ENCODE assay signal across 19 cellular contexts in genomic region chr11:87628161-87628560, GRCh38.
A peak's percentile ranks its signal among the peaks of the same experiment; 100 is the strongest.
DNase-seq lines count a peak whose midpoint lies in the region; ATAC-seq, FAIRE-seq and TF ChIP-seq lines count a peak whose summit lies in the region.
"Had no signal": no experiment of that assay in that cellular context is flagged by ENCODE, and none has a peak within 500 bp of the region (broad histone marks: within the 10 kb centered on the region; RNA-seq: fewer than 3 reads in every experiment).

No MANE protein-coding gene starts in this region.

- H2AK5ac ChIP-seq in H1 (ENCODE audit: low read depth, low read length) (no peak overlapping the region), mesendoderm (ENCODE audit: low read length) (no peak overlapping the region)

- H2BK5ac ChIP-seq in H1 (ENCODE audit: low read depth, low read length) (no peak overlapping the region), mesendoderm (ENCODE audit: low read length) (no peak overlapping the region)

- TF ChIP-seq RAD21 in H1 (IDR thresholded peaks at IDR 0.05 in 1 of 2, conservative IDR thresholded peaks at IDR 0.05 in 1 of 2; ENCODE audit: low read depth in 2 of 2, low read length in 2 of 2): peak in 1 of 2 experiments; percentile 15; a peak in 1 of 4 replicates

- peaks cover 0 to 3% (median 1%) of the 10 kb centered on the region in 4 experiments; a peak in 3 of 7 replicates for H3K4me1 ChIP-seq in H1 (replicated peaks in 1 of 4; ENCODE audit: control insufficient read depth in 3 of 4, insufficient read depth in 4 of 4, low read length in 3 of 4)
- no peaks in the 10 kb centered on the region for H3K4me1 ChIP-seq in mesendoderm (ENCODE audit: control insufficient read depth, low read depth, low read length)
- H3K4me1 ChIP-seq in smooth muscle cell (ENCODE audit: low read depth): peaks cover 3% of the 10 kb centered on the region
- H3K4me1 ChIP-seq: A549 had no signal

- H3K18ac ChIP-seq in H1 (ENCODE audit: extremely low read depth, low read length): no peak overlapping the region
- no peak overlapping the region for H3K18ac ChIP-seq in mesendoderm (ENCODE audit: low read length)

- H3K36me3 ChIP-seq in H1 (ENCODE audit: control insufficient read depth in 2 of 4, insufficient read depth in 4 of 4, low read length in 3 of 4) (no peaks in the 10 kb centered on the region), mesendoderm (ENCODE audit: control insufficient read depth, insufficient read depth, low read length) (no peaks in the 10 kb centered on the region), smooth muscle cell (ENCODE audit: low read depth) (no peaks in the 10 kb centered on the region)
- H3K36me3 ChIP-seq: MG63 had no signal

- no peak for ATAC-seq in GM18909 (IDR thresholded peaks at IDR 0.05; ENCODE audit: poor library complexity, unreplicated experiment)
- ATAC-seq: A549 had no signal

- TF ChIP-seq POLR2A in GM12892 (IDR thresholded peaks at IDR 0.05; ENCODE audit: low read depth, low read length): no peak
- TF ChIP-seq POLR2A in H1 (IDR thresholded peaks at IDR 0.05; ENCODE audit: control extremely low read depth in 1 of 2, low read depth in 2 of 2, low read length in 2 of 2): no peak

- CTCF ChIA-PET in H1 (lab: Charles Lee; ENCODE audit: partially characterized antibody): interaction anchor here (0.8 to 1.2 kb wide), 2 partner anchors 16 to 75 kb away, joined by 3 read pairs; no protein-coding TSS in a partner anchor

- H2AFZ ChIP-seq in H1 (ENCODE audit: low read length): peak overlapping the region; percentile 100
- H2AFZ ChIP-seq in smooth muscle cell (ENCODE audit: low read depth): peak overlapping the region; percentile 62

- FAIRE-seq in GM12892 (lab: Jason Lieb, UNC): peak; percentile 38
- peak; percentile 7 for FAIRE-seq in H1 (lab: Jason Lieb, UNC)
- FAIRE-seq: A549 had no signal

- H3K56ac ChIP-seq in H1 (replicated peaks; ENCODE audit: insufficient read length, low read depth, low read length): no peak overlapping the region
- H3K56ac ChIP-seq in mesendoderm (ENCODE audit: low read length): peak overlapping the region; percentile 56

- H4K8ac ChIP-seq in H1 (ENCODE audit: extremely low read depth, insufficient read depth, low read length) (no peak overlapping the region), mesendoderm (ENCODE audit: low read depth, low read length) (no peak overlapping the region)

- H3K27me3 ChIP-seq in H1 (replicated peaks in 1 of 4; ENCODE audit: control insufficient read depth in 3 of 4, extremely low read depth in 1 of 4, insufficient read depth in 3 of 4, low read length in 3 of 4) (no peaks in the 10 kb centered on the region), mesendoderm (ENCODE audit: insufficient read depth, low read length, poor library complexity) (no peaks in the 10 kb centered on the region), smooth muscle cell (ENCODE audit: low read depth) (no peaks in the 10 kb centered on the region)
- H3K27me3 ChIP-seq: MG63 had no signal

- no peak overlapping the region for H3K4me2 ChIP-seq in H1 (ENCODE audit: insufficient read depth in 1 of 2, low read depth in 2 of 2, low read length in 2 of 2)
- H3K4me2 ChIP-seq in mesendoderm (ENCODE audit: low read length): no peak overlapping the region
- H3K4me2 ChIP-seq in smooth muscle cell: no peak overlapping the region
- H3K4me2 ChIP-seq: A549 had no signal

- 0 out of 4 replicates have a peak, but pooled peaks cover 0 to 2% of the 10 kb centered on the region in 2 experiments for H3K9me3 ChIP-seq in H1 (ENCODE audit: insufficient read depth in 2 of 2, low read depth in 1 of 2, low read length in 1 of 2)
- no peaks in the 10 kb centered on the region for H3K9me3 ChIP-seq in smooth muscle cell (replicated peaks; ENCODE audit: low read depth)
- H3K9me3 ChIP-seq: A549, MG63 had no signal

- H4K20me1 ChIP-seq in H1 (replicated peaks in 1 of 2; ENCODE audit: control insufficient read depth in 1 of 2, insufficient read depth in 2 of 2, low read length in 2 of 2) (no peaks in the 10 kb centered on the region), smooth muscle cell (ENCODE audit: low read depth) (no peaks in the 10 kb centered on the region)

- H3K4me3 ChIP-seq in H1 (ENCODE audit: extremely low read depth in 1 of 4, insufficient read depth in 2 of 4, low read depth in 3 of 4, low read length in 4 of 4) (no peak overlapping the region), mesendoderm (ENCODE audit: low read length) (no peak overlapping the region), smooth muscle cell (no peak overlapping the region)
- H3K4me3 ChIP-seq: A549, MG63 had no signal

- H3K9ac ChIP-seq in H1 (replicated peaks in 1 of 4; ENCODE audit: extremely low read depth in 1 of 4, low read depth in 3 of 4, low read length in 3 of 4) (no peak overlapping the region), mesendoderm (ENCODE audit: low read length) (no peak overlapping the region), smooth muscle cell (ENCODE audit: low read depth) (no peak overlapping the region)

- H2BK120ac ChIP-seq in H1 (replicated peaks; ENCODE audit: low read depth, low read length): no peak overlapping the region
- no peak overlapping the region for H2BK120ac ChIP-seq in mesendoderm (ENCODE audit: low read depth, low read length)

- H2BK12ac ChIP-seq in H1 (ENCODE audit: low read depth, low read length): no peak overlapping the region

- H3F3A ChIP-seq in smooth muscle cell (ENCODE audit: low read depth): no peaks in the 10 kb centered on the region

- H2BK15ac ChIP-seq in H1 (ENCODE audit: low read length): no peak overlapping the region
- H2BK15ac ChIP-seq in mesendoderm (replicated peaks; ENCODE audit: low read depth): no peak overlapping the region

- no peak overlapping the region for H2BK20ac ChIP-seq in H1 (ENCODE audit: low read length)

- DNase-seq in GM12892 (ENCODE audit: insufficient read length): no peak
- no peak for DNase-seq in H1 (ENCODE audit: low read depth in 1 of 2, low spot score in 2 of 2)
- peak; percentile 79 for DNase-seq in mesendoderm
- no peak for DNase-seq in smooth muscle cell (lab: John Stamatoyannopoulos, UW; ENCODE audit: unreplicated experiment)
- no peak for DNase-seq in stimulated activated naive CD4-positive, alpha-beta T cell treated with Interleukin-2 at 50 U/mL for 16 hours (lab: John Stamatoyannopoulos, UW)
- no peak for DNase-seq in medulla oblongata (ENCODE audit: extremely low spot score)
- DNase-seq: C1 segment of cervical spinal cord; CD8-positive, alpha-beta memory T cell; DMS79; HCEC 1CT; Kasumi-1; MG63; NCI-H1048; NCI-H1436; NCI-H1930; NCI-H345; NCI-H524 treated with DMSO at 0.1 percent for 48 hours had no signal

- H3K27ac ChIP-seq in H1 (ENCODE audit: low read depth, low read length): no peak overlapping the region
- no peak overlapping the region for H3K27ac ChIP-seq in mesendoderm (ENCODE audit: low read depth, low read length)
- H3K27ac ChIP-seq in smooth muscle cell (ENCODE audit: low read depth): no peak overlapping the region
- H3K27ac ChIP-seq: A549 had no signal

- H4K5ac ChIP-seq in H1 (ENCODE audit: insufficient read length, low read depth, low read length) (no peak overlapping the region), mesendoderm (ENCODE audit: low read length) (no peak overlapping the region)

- WGBS in H1 (ENCODE audit: extremely low coverage in 1 of 2, insufficient coverage in 1 of 2, insufficient read length in 1 of 2, insufficient replicate concordance in 2 of 2, low coverage in 1 of 2, low lambda C conversion rate in 2 of 2, missing lambda C conversion rate in 1 of 2), 2 experiments: 82% methylated on average over 4 of the region's 4 CpGs; no CpG with 5 or more reads in 1 of the 2 experiments
- no CpG with 5 or more reads among the region's 4 CpGs for WGBS in mesendoderm (ENCODE audit: extremely low coverage, insufficient coverage, low lambda C conversion rate)
- WGBS in smooth muscle cell (ENCODE audit: low lambda C conversion rate): 43% methylated on average over 4 of the region's 4 CpGs

- H3K79me2 ChIP-seq in H1 (ENCODE audit: control insufficient read depth in 1 of 2, insufficient read depth in 2 of 2, low read length in 2 of 2) (no peaks in the 10 kb centered on the region), mesendoderm (ENCODE audit: control insufficient read depth, insufficient read depth, low read length) (no peaks in the 10 kb centered on the region), smooth muscle cell (ENCODE audit: low read depth) (no peaks in the 10 kb centered on the region)

- TF ChIP-seq EP300 in H1 (IDR thresholded peaks at IDR 0.05; ENCODE audit: borderline replicate concordance in 1 of 2, low read depth in 2 of 2, low read length in 2 of 2): no peak

- no peak overlapping the region for H3K14ac ChIP-seq in H1 (ENCODE audit: insufficient read length)

- POLR2A ChIA-PET in H1 (lab: Charles Lee; ENCODE audit: partially characterized antibody): no interaction called here

- H3K23me2 ChIP-seq in H1 (ENCODE audit: low read depth, low read length): no peaks in the 10 kb centered on the region

- H3K79me1 ChIP-seq in H1 (ENCODE audit: low read depth, low read length): no peaks in the 10 kb centered on the region
- H3K79me1 ChIP-seq in mesendoderm (ENCODE audit: low read length): no peaks in the 10 kb centered on the region

- H3K23ac ChIP-seq in H1 (ENCODE audit: insufficient read length) (no peak overlapping the region), mesendoderm (ENCODE audit: low read length) (no peak overlapping the region)

- H3K4ac ChIP-seq in H1 (replicated peaks; ENCODE audit: insufficient read length, low read depth, low read length): no peak overlapping the region
- H3K4ac ChIP-seq in mesendoderm (ENCODE audit: low read depth, low read length): no peak overlapping the region

- peak in 1 of 3 experiments; percentile 9; a peak in 1 of 4 replicates for TF ChIP-seq CTCF in H1 (IDR thresholded peaks at IDR 0.05; ENCODE audit: control extremely low read depth in 1 of 3, insufficient read depth in 1 of 3, low read depth in 1 of 3, low read length in 3 of 3)
- no peak for TF ChIP-seq CTCF in smooth muscle cell (IDR thresholded peaks at IDR 0.05; ENCODE audit: borderline replicate concordance, insufficient read depth, poor library complexity, severe bottlenecking)

- no peak overlapping the region for H4K91ac ChIP-seq in H1 (replicated peaks; ENCODE audit: insufficient read length, low read length)

TF ChIP-seq in H1, 55 proteins besides CTCF, POLR2A, EP300 and RAD21 (continues in another document):
- TF ChIP-seq KDM5A (IDR thresholded peaks at IDR 0.05; ENCODE audit: low read length): no peak
- TF ChIP-seq KDM4A (IDR thresholded peaks at IDR 0.05; ENCODE audit: low read depth, low read length, severe bottlenecking): no peak
- TF ChIP-seq JUND (IDR thresholded peaks at IDR 0.05; ENCODE audit: low read length): no peak
- TF ChIP-seq ATF2 (IDR thresholded peaks at IDR 0.05; ENCODE audit: low read length): no peak
